Comparison of ENCODE assay signal across 1 cellular context in the genomic region with DNA sequence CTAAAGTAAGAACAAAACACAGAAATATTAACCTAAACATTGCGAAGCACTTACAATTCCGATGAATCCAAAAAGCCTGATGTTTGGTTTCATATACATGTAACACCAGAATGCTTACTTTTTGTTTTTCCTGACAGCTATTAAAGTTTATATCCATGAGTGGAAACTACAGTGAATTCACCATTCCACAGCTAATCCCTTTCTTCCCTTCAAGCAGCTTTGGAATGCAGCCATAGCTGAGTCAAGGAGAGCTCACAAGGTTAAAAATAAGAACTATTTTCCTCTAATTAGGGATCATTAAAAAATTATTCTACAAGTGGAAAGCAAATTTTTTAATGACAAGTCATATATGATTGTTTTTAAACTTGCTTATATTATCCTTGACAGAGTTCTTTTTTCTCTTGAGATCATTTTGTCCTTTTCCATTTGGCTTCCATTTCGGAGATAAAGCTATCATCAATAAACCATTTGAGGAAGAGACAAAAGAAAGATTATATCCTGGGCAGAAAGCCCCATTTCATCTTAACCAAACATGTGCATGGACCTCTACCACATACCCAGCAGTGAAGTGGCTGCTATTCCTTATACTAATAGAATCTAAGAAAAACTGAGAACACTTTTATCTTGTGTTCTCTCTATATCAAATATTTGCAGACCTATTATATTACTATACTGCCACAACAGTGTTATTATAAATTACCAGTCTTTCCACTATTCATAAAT.
TF ChIP-seq lines count a peak whose summit lies in the region.

No MANE protein-coding gene starts in this region.

TF ChIP-seq in HepG2, 621 proteins besides CTCF, POLR2A, EP300 and RAD21:
- TF ChIP-seq, protein P1, sequence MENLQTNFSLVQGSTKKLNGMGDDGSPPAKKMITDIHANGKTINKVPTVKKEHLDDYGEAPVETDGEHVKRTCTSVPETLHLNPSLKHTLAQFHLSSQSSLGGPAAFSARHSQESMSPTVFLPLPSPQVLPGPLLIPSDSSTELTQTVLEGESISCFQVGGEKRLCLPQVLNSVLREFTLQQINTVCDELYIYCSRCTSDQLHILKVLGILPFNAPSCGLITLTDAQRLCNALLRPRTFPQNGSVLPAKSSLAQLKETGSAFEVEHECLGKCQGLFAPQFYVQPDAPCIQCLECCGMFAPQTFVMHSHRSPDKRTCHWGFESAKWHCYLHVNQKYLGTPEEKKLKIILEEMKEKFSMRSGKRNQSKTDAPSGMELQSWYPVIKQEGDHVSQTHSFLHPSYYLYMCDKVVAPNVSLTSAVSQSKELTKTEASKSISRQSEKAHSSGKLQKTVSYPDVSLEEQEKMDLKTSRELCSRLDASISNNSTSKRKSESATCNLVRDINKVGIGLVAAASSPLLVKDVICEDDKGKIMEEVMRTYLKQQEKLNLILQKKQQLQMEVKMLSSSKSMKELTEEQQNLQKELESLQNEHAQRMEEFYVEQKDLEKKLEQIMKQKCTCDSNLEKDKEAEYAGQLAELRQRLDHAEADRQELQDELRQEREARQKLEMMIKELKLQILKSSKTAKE (CRISPR knock-in tag; IDR thresholded peaks at IDR 0.05; ENCODE audit: borderline replicate concordance): no peak
- TF ChIP-seq KLF9 (CRISPR knock-in tag; IDR thresholded peaks at IDR 0.05; ENCODE audit: low read depth) (no peak), ZNF251 (CRISPR knock-in tag; IDR thresholded peaks at IDR 0.05) (no peak), ZNF230 (CRISPR knock-in tag; IDR thresholded peaks at IDR 0.05) (no peak), ZFP41 (CRISPR knock-in tag; IDR thresholded peaks at IDR 0.05; ENCODE audit: borderline replicate concordance) (no peak), PAX8 (CRISPR knock-in tag; IDR thresholded peaks at IDR 0.05; ENCODE audit: borderline replicate concordance) (no peak), CHCHD3 (CRISPR knock-in tag; IDR thresholded peaks at IDR 0.05) (no peak), MIXL1 (CRISPR knock-in tag; IDR thresholded peaks at IDR 0.05) (no peak), ZMAT3 (CRISPR knock-in tag; conservative IDR thresholded peaks at IDR 0.05) (no peak), NR2C2 (CRISPR knock-in tag; IDR thresholded peaks at IDR 0.05; ENCODE audit: borderline replicate concordance) (no peak), ZKSCAN1 (IDR thresholded peaks at IDR 0.05; ENCODE audit: low read length) (no peak), SP5 (CRISPR knock-in tag; IDR thresholded peaks at IDR 0.05; ENCODE audit: borderline replicate concordance, low read depth) (no peak), KDM4B (CRISPR knock-in tag; IDR thresholded peaks at IDR 0.05) (no peak), ZNF263 (CRISPR knock-in tag; IDR thresholded peaks at IDR 0.05) (no peak)
- TF ChIP-seq, protein P2, sequence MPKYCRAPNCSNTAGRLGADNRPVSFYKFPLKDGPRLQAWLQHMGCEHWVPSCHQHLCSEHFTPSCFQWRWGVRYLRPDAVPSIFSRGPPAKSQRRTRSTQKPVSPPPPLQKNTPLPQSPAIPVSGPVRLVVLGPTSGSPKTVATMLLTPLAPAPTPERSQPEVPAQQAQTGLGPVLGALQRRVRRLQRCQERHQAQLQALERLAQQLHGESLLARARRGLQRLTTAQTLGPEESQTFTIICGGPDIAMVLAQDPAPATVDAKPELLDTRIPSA (CRISPR knock-in tag; IDR thresholded peaks at IDR 0.05; ENCODE audit: borderline replicate concordance): no peak
- TF ChIP-seq, protein P3, sequence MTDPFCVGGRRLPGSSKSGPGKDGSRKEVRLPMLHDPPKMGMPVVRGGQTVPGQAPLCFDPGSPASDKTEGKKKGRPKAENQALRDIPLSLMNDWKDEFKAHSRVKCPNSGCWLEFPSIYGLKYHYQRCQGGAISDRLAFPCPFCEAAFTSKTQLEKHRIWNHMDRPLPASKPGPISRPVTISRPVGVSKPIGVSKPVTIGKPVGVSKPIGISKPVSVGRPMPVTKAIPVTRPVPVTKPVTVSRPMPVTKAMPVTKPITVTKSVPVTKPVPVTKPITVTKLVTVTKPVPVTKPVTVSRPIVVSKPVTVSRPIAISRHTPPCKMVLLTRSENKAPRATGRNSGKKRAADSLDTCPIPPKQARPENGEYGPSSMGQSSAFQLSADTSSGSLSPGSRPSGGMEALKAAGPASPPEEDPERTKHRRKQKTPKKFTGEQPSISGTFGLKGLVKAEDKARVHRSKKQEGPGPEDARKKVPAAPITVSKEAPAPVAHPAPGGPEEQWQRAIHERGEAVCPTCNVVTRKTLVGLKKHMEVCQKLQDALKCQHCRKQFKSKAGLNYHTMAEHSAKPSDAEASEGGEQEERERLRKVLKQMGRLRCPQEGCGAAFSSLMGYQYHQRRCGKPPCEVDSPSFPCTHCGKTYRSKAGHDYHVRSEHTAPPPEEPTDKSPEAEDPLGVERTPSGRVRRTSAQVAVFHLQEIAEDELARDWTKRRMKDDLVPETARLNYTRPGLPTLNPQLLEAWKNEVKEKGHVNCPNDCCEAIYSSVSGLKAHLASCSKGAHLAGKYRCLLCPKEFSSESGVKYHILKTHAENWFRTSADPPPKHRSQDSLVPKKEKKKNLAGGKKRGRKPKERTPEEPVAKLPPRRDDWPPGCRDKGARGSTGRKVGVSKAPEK (CRISPR knock-in tag; IDR thresholded peaks at IDR 0.05; ENCODE audit: borderline replicate concordance): no peak
- TF ChIP-seq, protein P4, sequence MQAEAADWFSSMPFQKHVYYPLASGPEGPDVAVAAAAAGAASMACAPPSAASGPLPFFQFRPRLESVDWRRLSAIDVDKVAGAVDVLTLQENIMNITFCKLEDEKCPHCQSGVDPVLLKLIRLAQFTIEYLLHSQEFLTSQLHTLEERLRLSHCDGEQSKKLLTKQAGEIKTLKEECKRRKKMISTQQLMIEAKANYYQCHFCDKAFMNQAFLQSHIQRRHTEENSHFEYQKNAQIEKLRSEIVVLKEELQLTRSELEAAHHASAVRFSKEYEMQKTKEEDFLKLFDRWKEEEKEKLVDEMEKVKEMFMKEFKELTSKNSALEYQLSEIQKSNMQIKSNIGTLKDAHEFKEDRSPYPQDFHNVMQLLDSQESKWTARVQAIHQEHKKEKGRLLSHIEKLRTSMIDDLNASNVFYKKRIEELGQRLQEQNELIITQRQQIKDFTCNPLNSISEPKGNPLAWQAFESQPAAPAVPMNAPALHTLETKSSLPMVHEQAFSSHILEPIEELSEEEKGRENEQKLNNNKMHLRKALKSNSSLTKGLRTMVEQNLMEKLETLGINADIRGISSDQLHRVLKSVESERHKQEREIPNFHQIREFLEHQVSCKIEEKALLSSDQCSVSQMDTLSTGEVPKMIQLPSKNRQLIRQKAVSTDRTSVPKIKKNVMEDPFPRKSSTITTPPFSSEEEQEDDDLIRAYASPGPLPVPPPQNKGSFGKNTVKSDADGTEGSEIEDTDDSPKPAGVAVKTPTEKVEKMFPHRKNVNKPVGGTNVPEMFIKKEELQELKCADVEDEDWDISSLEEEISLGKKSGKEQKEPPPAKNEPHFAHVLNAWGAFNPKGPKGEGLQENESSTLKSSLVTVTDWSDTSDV (CRISPR knock-in tag; IDR thresholded peaks at IDR 0.05): no peak
- TF ChIP-seq, protein P5, sequence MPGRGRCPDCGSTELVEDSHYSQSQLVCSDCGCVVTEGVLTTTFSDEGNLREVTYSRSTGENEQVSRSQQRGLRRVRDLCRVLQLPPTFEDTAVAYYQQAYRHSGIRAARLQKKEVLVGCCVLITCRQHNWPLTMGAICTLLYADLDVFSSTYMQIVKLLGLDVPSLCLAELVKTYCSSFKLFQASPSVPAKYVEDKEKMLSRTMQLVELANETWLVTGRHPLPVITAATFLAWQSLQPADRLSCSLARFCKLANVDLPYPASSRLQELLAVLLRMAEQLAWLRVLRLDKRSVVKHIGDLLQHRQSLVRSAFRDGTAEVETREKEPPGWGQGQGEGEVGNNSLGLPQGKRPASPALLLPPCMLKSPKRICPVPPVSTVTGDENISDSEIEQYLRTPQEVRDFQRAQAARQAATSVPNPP (CRISPR knock-in tag; IDR thresholded peaks at IDR 0.05): no peak
